ENCODE assay signal across 29 cellular contexts in the genomic region with DNA sequence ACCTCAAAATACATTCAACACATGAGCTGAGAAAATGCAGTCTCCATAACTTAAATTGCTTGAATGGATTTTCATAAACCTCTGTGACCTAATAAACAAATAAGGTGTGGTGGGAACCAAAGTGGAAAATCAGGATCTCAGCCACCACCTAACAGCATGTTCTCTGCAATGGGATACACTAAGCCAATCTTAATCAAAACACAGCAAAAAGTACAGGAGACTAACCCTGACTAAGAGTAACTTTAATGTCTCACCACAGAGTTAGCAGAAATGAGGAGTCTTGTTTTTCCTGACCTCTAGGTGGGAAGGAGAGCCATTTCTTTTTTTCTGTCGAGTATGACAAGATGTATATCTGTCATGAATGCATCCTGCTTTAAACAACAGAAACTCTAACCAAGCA. TPM values are rescaled to one million over a fixed set of nuclear protein-coding genes. Genes with fewer than 3 reads are reported as not detected.
DNase-seq lines count a peak whose midpoint lies in the region; ATAC-seq and TF ChIP-seq lines count a peak whose summit lies in the region.
"Had no signal": no experiment of that assay in that cellular context is flagged by ENCODE, and none has a peak within 500 bp of the region (broad histone marks: within the 10 kb centered on the region; RNA-seq: fewer than 3 reads in every experiment).

No MANE protein-coding gene starts in this region.

- H3K36me3 ChIP-seq in PC-3 (ENCODE audit: low read depth, low read length) (no peaks in the 10 kb centered on the region), esophagus (ENCODE audit: control insufficient read depth in 2 of 2, insufficient read depth in 2 of 2, low read length in 1 of 2) (peaks cover 0 to 2% of the 10 kb centered on the region in 2 donors), heart right ventricle (no peaks in the 10 kb centered on the region)
- H3K36me3 ChIP-seq: BE2C, MG63, thoracic aorta had no signal

- H3K4me3 Mint-ChIP-seq in Calu3 (ENCODE audit: low read depth, unreplicated experiment) (no peak overlapping the region), mesothelial cell of epicardium (no peak overlapping the region)
- H3K4me3 Mint-ChIP-seq: CD8-positive, alpha-beta memory T cell; naive B cell; T-helper 17 cell had no signal

- H3K27me3 ChIP-seq in PC-3 (ENCODE audit: low read length) = no peaks in the 10 kb centered on the region
- H3K27me3 ChIP-seq in esophagus (ENCODE audit: control insufficient read depth in 1 of 2, insufficient read depth in 2 of 2, low read length in 2 of 2) = no peaks in the 10 kb centered on the region
- H3K27me3 ChIP-seq in heart right ventricle = no peaks in the 10 kb centered on the region
- H3K27me3 ChIP-seq: BE2C, MG63 had no signal

- TF ChIP-seq CTCF in Calu3 (IDR thresholded peaks at IDR 0.05; ENCODE audit: unreplicated experiment) (no peak), PC-3 (conservative IDR thresholded peaks at IDR 0.05; ENCODE audit: low read depth, low read length) (no peak), mesothelial cell of epicardium (IDR thresholded peaks at IDR 0.05; ENCODE audit: unreplicated experiment) (no peak), heart right ventricle (IDR thresholded peaks at IDR 0.05) (no peak)

- H3K9me3 ChIP-seq in PC-3 (ENCODE audit: low read length) (no peaks in the 10 kb centered on the region), esophagus (ENCODE audit: control insufficient read depth in 2 of 2, insufficient read depth in 1 of 2, low read depth in 1 of 2, low read length in 1 of 2) (no peaks in the 10 kb centered on the region), heart right ventricle (no peaks in the 10 kb centered on the region)
- H3K9me3 ChIP-seq: BE2C, MG63, SK-N-SH, thoracic aorta had no signal

- H3K9me3 Mint-ChIP-seq in Calu3 (ENCODE audit: low read depth, unreplicated experiment) (no peaks in the 10 kb centered on the region), mesothelial cell of epicardium (no peaks in the 10 kb centered on the region)
- H3K9me3 Mint-ChIP-seq: activated naive CD4-positive, alpha-beta T cell treated with anti-CD3 and anti-CD28 coated beads, Interleukin-2, amount 50 U/mL, for 72 hours; CD8-positive, alpha-beta memory T cell had no signal

- no peak overlapping the region for H3K4me3 ChIP-seq in PC-3 (ENCODE audit: low read length)
- no peak overlapping the region for H3K4me3 ChIP-seq in esophagus (ENCODE audit: low read depth in 1 of 2, low read length in 2 of 2)
- no peak overlapping the region for H3K4me3 ChIP-seq in heart right ventricle
- H3K4me3 ChIP-seq: MG63, thoracic aorta had no signal

- ATAC-seq in PC-3 (no peak), heart right ventricle (no peak)
- ATAC-seq: activated naive CD4-positive, alpha-beta T cell treated with anti-CD3 and anti-CD28 coated beads, Interleukin-2, amount 50 U/mL, for 72 hours; left ventricle myocardium superior; stimulated activated naive CD8-positive, alpha-beta T cell treated with anti-CD3 and anti-CD28 coated beads, Interleukin-15, Interleukin-2, amounts not matched to agents 100 U/mL and 50 U/mL, for 24 hours; T-helper 17 cell had no signal

- no peaks in the 10 kb centered on the region for H4K20me1 ChIP-seq in PC-3 (ENCODE audit: low read length)

- H3K27me3 Mint-ChIP-seq in Calu3 (ENCODE audit: unreplicated experiment) = no peaks in the 10 kb centered on the region
- no peaks in the 10 kb centered on the region for H3K27me3 Mint-ChIP-seq in mesothelial cell of epicardium (ENCODE audit: low read depth)

- peaks cover 54% of the 10 kb centered on the region for H3K4me1 ChIP-seq in PC-3 (ENCODE audit: insufficient read depth, low read length)
- peaks cover 0 to 3% of the 10 kb centered on the region in 2 donors for H3K4me1 ChIP-seq in esophagus (ENCODE audit: control insufficient read depth in 2 of 2, insufficient read depth in 2 of 2, low read length in 1 of 2)
- H3K4me1 ChIP-seq in heart right ventricle = peaks cover 0 to 24% (median 5%) of the 10 kb centered on the region in 9 donors
- H3K4me1 ChIP-seq: BE2C had no signal

- POLR2A ChIA-PET in PC-3 (lab: Charles Lee; ENCODE audit: unreplicated experiment) = no interaction called here

- DNase-seq in Calu3 (no peak), PC-3 (peak; percentile 7), mesothelial cell of epicardium (ENCODE audit: low spot score in 2 of 2, unreplicated experiment in 2 of 2) (no peak), NCI-H526 treated with DMSO at 0.1 percent for 48 hours (lab: John Stamatoyannopoulos, UW) (no peak), occipital lobe (lab: John Stamatoyannopoulos, UW) (no peak), dedifferentiated amniotic fluid mesenchymal stem cell (ENCODE audit: extremely low spot score) (no peak), heart right ventricle (no peak)
- DNase-seq: activated T-cell treated with anti-CD3 and anti-CD28 coated beads for 4 hours; aorta; BE2C; caudate nucleus; CD8-positive, alpha-beta memory T cell; DMS53; foreskin fibroblast; GDM1; left ventricle myocardium superior; MG63; naive B cell; NCI-H1436; NCI-H446; NCI-H82; nucleus accumbens; SK-N-SH; stimulated activated naive CD8-positive, alpha-beta T cell treated with anti-CD3 and anti-CD28 coated beads, Interleukin-15, Interleukin-2, amounts not matched to agents 100 U/mL and 50 U/mL, for 24 hours; T-helper 17 cell had no signal

- no TSS peak for BruUV-seq in Calu3 (replicated peaks; lab: Mats Ljungman, UMichigan)
- no TSS peak for BruUV-seq in PC-3 (replicated peaks; lab: Mats Ljungman, UMichigan)

- H3K27ac ChIP-seq in PC-3 (ENCODE audit: low read length) (peak overlapping the region; percentile 25), esophagus (ENCODE audit: low read depth in 2 of 2, low read length in 1 of 2) (peak overlapping the region; percentile 69 to 72), heart right ventricle (no peak overlapping the region)
- H3K27ac ChIP-seq: RWPE1, thoracic aorta had no signal

- H2AFZ ChIP-seq in PC-3 (ENCODE audit: low read length) = no peak overlapping the region

- no peak overlapping the region for H3K4me2 ChIP-seq in PC-3 (ENCODE audit: low read length)

- H3K36me3 Mint-ChIP-seq in Calu3 (ENCODE audit: insufficient read depth, unreplicated experiment) (no peaks in the 10 kb centered on the region), mesothelial cell of epicardium (no peaks in the 10 kb centered on the region)
- H3K36me3 Mint-ChIP-seq: activated naive CD4-positive, alpha-beta T cell treated with anti-CD3 and anti-CD28 coated beads, Interleukin-2, amount 50 U/mL, for 72 hours; CD8-positive, alpha-beta memory T cell; naive B cell had no signal

- H3K4me1 Mint-ChIP-seq in Calu3 (ENCODE audit: low read depth, unreplicated experiment) (peaks cover 55% of the 10 kb centered on the region), mesothelial cell of epicardium (peaks cover 65% of the 10 kb centered on the region)
- H3K4me1 Mint-ChIP-seq: CD8-positive, alpha-beta memory T cell; naive B cell; T-helper 17 cell had no signal

- H3F3A ChIP-seq in PC-3 (ENCODE audit: low read length, unreplicated experiment) = no peaks in the 10 kb centered on the region

- 22 to 57% methylated on average over 1 of the region's 1 CpG for WGBS in esophagus, 2 donors
- WGBS in heart right ventricle, 2 donors = 55 to 100% methylated on average over 1 of the region's 1 CpG

- intact Hi-C loops in Calu3 (cut with micrococcal nuclease; ENCODE audit: unreplicated experiment) = no loop called here
- intact Hi-C loops in PC-3 (cut with micrococcal nuclease) = no loop called here
- intact Hi-C loops in heart right ventricle (cut with DNase I) = no loop called here

- H3K9me2 ChIP-seq in PC-3 (replicated peaks; ENCODE audit: low read length) = no peaks in the 10 kb centered on the region
- H3K9me2 ChIP-seq: SK-N-SH had no signal

- CTCF ChIA-PET in Calu3 (lab: Charles Lee) = no interaction called here
- CTCF ChIA-PET in PC-3 (lab: Charles Lee) = no interaction called here

- no peak overlapping the region for H3K9ac ChIP-seq in PC-3 (ENCODE audit: low read length)
- H3K9ac ChIP-seq: SK-N-SH had no signal

- no peaks in the 10 kb centered on the region for H3K79me2 ChIP-seq in PC-3 (ENCODE audit: low read length)

- peak overlapping the region; percentile 77 for H3K27ac Mint-ChIP-seq in Calu3 (ENCODE audit: unreplicated experiment)
- H3K27ac Mint-ChIP-seq in mesothelial cell of epicardium = peak overlapping the region; percentile 92
- H3K27ac Mint-ChIP-seq: activated naive CD4-positive, alpha-beta T cell treated with anti-CD3 and anti-CD28 coated beads, Interleukin-2, amount 50 U/mL, for 72 hours; CD8-positive, alpha-beta memory T cell; naive B cell; T-helper 17 cell had no signal

RNA-seq across cellular contexts. Expression of a gene that starts 48.5 kb away (rescaled TPM):
- total RNA-seq in Calu3 (2022) (135 and 229 TPM in 2 replicates), PC-3 (2014; rRNA removed) (372 and 564 TPM in 2 replicates), mesothelial cell of epicardium (510 to 549 TPM (median 531 TPM) in 3 replicates), occipital lobe (448 TPM), heart right ventricle (100 to 1,000 TPM in 6 of 10 donors, 10 to 100 TPM in 4; 22.7 to 174 (median 120) TPM)
- polyA plus RNA-seq in esophagus (10 to 100 TPM; 21.5 to 24.4 TPM), heart right ventricle (10 to 100 TPM; 11.5 to 35.3 TPM)

Comparison
In these comparisons a context has a peak if more than half of its experiments do, and no peak if none do; other contexts are left out.
1. H3K27ac ChIP-seq: peak in PC-3 (single experiment) and esophagus (2 of 2); none in heart right ventricle (0 of 10).